Comparison of ENCODE assay signal across 1 cellular context in genomic region chr16:15601212-15601879, GRCh38.
TF ChIP-seq lines count a peak whose summit lies in the region.

No MANE protein-coding gene starts in this region.

TF ChIP-seq in K562, 482 proteins besides CTCF, POLR2A, EP300 and RAD21:
- TF ChIP-seq SAFB2 (IDR thresholded peaks at IDR 0.05; ENCODE audit: borderline replicate concordance, low read depth, low read length, severe bottlenecking) (no peak), EHMT2 (IDR thresholded peaks at IDR 0.05) (peak; percentile 81), HMG20A (CRISPR knock-in tag; conservative IDR thresholded peaks at IDR 0.05) (no peak), REST (CRISPR knock-in tag; IDR thresholded peaks at IDR 0.05; ENCODE audit: low read depth) (0 out of 2 replicates have a peak, but pooled peaks have one; percentile 30), TAF7 (tag; IDR thresholded peaks at IDR 0.05) (no peak), MIER1 (IDR thresholded peaks at IDR 0.05; ENCODE audit: low read depth) (peak; percentile 69; the same call in 1 of the 2 replicates), FOXK2 (conservative IDR thresholded peaks at IDR 0.05 in 1 of 2, IDR thresholded peaks at IDR 0.05 in 1 of 2; ENCODE audit: low read depth in 2 of 2) (no peak), L3MBTL2 (IDR thresholded peaks at IDR 0.05) (no peak)
TF ChIP-seq in K562: peak in this region for 3.
